In the genomic region with DNA sequence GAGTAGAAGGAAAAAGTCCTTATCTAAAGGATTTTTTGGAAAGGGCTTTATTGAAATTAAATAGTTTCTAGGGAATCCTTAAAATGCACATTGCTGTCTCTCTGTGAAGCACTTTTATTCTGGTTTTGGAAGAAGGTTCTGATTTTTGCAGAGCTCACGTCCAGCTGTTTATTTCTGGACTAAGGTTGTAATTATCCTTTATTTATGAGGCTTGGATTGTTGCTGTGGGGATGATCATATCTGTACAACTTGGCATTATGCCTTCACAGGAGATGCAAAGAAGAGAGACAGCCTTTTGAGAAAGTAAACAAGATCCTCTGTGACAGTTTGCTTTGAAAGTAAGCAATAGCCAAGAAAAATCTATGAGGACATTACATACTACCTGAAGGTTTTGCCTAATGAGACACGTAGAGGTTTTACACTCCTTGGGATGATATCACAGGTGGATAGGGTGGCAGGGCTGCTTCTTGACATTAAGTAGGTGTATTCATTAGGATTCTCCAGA, we compare ENCODE assay signal across 1 cellular context.
A peak's percentile ranks its signal among the peaks of the same experiment; 100 is the strongest.
TF ChIP-seq lines count a peak whose summit lies in the region.

No MANE protein-coding gene starts in this region.

TF ChIP-seq in HEK293, 187 proteins besides CTCF, POLR2A, EP300 and RAD21:
- TF ChIP-seq SP3 (tag by site-specific recombination; IDR thresholded peaks at IDR 0.05) = no peak
- TF ChIP-seq SP7 (tag by site-specific recombination; IDR thresholded peaks at IDR 0.05) = peak; percentile 52; the same call in 1 of the 2 replicates
- TF ChIP-seq ZNF514 (tag by site-specific recombination; IDR thresholded peaks at IDR 0.05) = no peak
- TF ChIP-seq, protein P1, sequence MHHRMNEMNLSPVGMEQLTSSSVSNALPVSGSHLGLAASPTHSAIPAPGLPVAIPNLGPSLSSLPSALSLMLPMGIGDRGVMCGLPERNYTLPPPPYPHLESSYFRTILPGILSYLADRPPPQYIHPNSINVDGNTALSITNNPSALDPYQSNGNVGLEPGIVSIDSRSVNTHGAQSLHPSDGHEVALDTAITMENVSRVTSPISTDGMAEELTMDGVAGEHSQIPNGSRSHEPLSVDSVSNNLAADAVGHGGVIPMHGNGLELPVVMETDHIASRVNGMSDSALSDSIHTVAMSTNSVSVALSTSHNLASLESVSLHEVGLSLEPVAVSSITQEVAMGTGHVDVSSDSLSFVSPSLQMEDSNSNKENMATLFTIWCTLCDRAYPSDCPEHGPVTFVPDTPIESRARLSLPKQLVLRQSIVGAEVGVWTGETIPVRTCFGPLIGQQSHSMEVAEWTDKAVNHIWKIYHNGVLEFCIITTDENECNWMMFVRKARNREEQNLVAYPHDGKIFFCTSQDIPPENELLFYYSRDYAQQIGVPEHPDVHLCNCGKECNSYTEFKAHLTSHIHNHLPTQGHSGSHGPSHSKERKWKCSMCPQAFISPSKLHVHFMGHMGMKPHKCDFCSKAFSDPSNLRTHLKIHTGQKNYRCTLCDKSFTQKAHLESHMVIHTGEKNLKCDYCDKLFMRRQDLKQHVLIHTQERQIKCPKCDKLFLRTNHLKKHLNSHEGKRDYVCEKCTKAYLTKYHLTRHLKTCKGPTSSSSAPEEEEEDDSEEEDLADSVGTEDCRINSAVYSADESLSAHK (tag by site-specific recombination; IDR thresholded peaks at IDR 0.05) = 0 out of 2 replicates have a peak, but pooled peaks have one; percentile 16
- no peak for TF ChIP-seq ZNF830 (tag by site-specific recombination; IDR thresholded peaks at IDR 0.05; ENCODE audit: low read depth)
- TF ChIP-seq ZNF391 (tag by site-specific recombination; IDR thresholded peaks at IDR 0.05; ENCODE audit: borderline replicate concordance, low read depth) = no peak
- TF ChIP-seq ZNF521 (tag by site-specific recombination; IDR thresholded peaks at IDR 0.05) = no peak
